In genomic region chr13:98838776-98839175, GRCh38 we compare ENCODE assay signal across 24 cellular contexts.
"Had no signal": no experiment of that assay in that cellular context is flagged by ENCODE, and none has a peak within 500 bp of the region (broad histone marks: within the 10 kb centered on the region; RNA-seq: fewer than 3 reads in every experiment).

No MANE protein-coding gene starts in this region.

- DNase-seq: activated CD4-positive, alpha-beta T cell treated with anti-CD3 and anti-CD28 coated beads for 1 hour; activated CD8-positive, alpha-beta memory T cell treated with anti-CD3 and anti-CD28 coated beads for 24 hours; activated CD8-positive, alpha-beta memory T cell treated with anti-CD3 and anti-CD28 coated beads, Interleukin-2, amount 50 U/mL, for 48 hours; activated gamma-delta T cell; body of pancreas; dorsolateral prefrontal cortex; heart left ventricle; immature natural killer cell; kidney glomerular epithelial cell; left ventricle myocardium superior; mucosa of descending colon; naive B cell; retina; stimulated activated CD4-positive, alpha-beta T cell treated with anti-CD3 and anti-CD28 coated beads, Interleukin-12 subunit alpha, Interleukin-12 subunit beta, amount 100 ng/mL, for 4 hours; stimulated activated CD4-positive, alpha-beta T cell treated with anti-CD3 and anti-CD28 coated beads, Interleukin-1b, Interleukin-23, amount 100 ng/mL, for 48 hours; T-helper 17 cell; WERI-Rb-1 had no signal

- ATAC-seq: body of pancreas, heart left ventricle, left ventricle myocardium superior, mucosa of descending colon, T-helper 17 cell had no signal

- H3K27me3 Mint-ChIP-seq: activated naive CD4-positive, alpha-beta T cell treated with anti-CD3 and anti-CD28 coated beads, Interleukin-2, amount 50 U/mL, for 24 hours; memory B cell; stimulated activated naive CD8-positive, alpha-beta T cell treated with anti-CD3 and anti-CD28 coated beads, Interleukin-15, Interleukin-2, amounts not matched to agents 100 ng/mL and 50 ng/mL, for 24 hours; T-helper 17 cell had no signal

- H3K9me3 ChIP-seq: body of pancreas, heart left ventricle, mucosa of descending colon, tibial nerve had no signal

- H3K27ac Mint-ChIP-seq: activated naive CD4-positive, alpha-beta T cell treated with anti-CD3 and anti-CD28 coated beads, Interleukin-2, amount 50 U/mL, for 24 hours; immature natural killer cell; memory B cell; naive B cell; stimulated activated naive CD8-positive, alpha-beta T cell treated with anti-CD3 and anti-CD28 coated beads, Interleukin-15, Interleukin-2, amounts not matched to agents 100 ng/mL and 50 ng/mL, for 24 hours; T-helper 17 cell had no signal

- H3K4me3 ChIP-seq: body of pancreas, dorsolateral prefrontal cortex, heart left ventricle, mucosa of descending colon, tibial nerve had no signal

- H3K27me3 ChIP-seq: body of pancreas, dorsolateral prefrontal cortex, heart left ventricle, tibial nerve had no signal

- H3K4me3 Mint-ChIP-seq: activated naive CD4-positive, alpha-beta T cell treated with anti-CD3 and anti-CD28 coated beads, Interleukin-2, amount 50 U/mL, for 24 hours; immature natural killer cell; memory B cell; neural crest cell; stimulated activated naive CD8-positive, alpha-beta T cell treated with anti-CD3 and anti-CD28 coated beads, Interleukin-15, Interleukin-2, amounts not matched to agents 100 ng/mL and 50 ng/mL, for 24 hours; T-helper 17 cell had no signal

- FAIRE-seq: frontal cortex, urothelium cell line had no signal

- H3K27ac ChIP-seq: body of pancreas, heart left ventricle, tibial nerve, WERI-Rb-1 had no signal

- H3K9me3 Mint-ChIP-seq: activated naive CD4-positive, alpha-beta T cell treated with anti-CD3 and anti-CD28 coated beads, Interleukin-2, amount 50 U/mL, for 24 hours; immature natural killer cell; memory B cell; naive B cell; neural crest cell; stimulated activated naive CD8-positive, alpha-beta T cell treated with anti-CD3 and anti-CD28 coated beads, Interleukin-15, Interleukin-2, amounts not matched to agents 100 ng/mL and 50 ng/mL, for 24 hours had no signal

- H3K4me1 Mint-ChIP-seq: immature natural killer cell had no signal

- H3K36me3 ChIP-seq: WERI-Rb-1 had no signal
